In the genomic region with DNA sequence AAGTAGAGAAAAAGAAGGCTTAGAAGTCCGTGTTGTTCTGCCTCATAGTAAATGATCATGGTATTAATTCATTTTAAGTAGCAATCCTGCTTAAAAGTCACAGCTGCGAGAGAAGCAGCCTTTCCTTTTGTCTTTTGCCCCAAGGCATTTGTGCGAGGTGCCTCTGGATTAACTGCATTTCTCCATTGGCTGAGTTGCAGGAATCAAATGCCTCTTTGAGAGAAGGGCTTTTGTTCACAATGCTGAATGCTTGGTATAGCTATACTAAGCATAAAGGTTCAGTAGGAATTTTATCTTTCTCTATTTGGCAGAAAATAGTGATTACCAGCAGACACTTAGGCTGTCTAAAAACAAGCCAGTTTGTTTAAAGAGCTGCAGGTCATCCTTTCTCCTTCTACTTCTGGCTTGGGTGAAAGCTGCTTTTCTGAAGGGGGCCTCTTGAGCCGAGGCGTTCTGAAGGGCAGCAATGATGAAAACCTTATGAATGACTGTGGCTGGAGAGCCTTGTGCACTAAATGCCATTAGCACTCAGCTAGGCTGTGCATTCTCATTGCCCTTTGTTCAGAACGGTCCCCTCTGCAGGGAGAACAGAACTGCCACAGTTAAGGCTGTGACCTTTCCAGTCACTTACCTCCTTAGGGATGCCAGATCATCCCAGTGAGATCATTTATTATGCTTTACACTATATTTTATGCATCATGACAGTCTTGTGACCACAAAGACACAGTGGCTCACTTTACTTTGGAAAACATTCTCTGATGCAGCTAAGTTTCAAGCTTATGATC, we compare ENCODE assay signal across 1 cellular context.
A peak's percentile ranks its signal among the peaks of the same experiment; 100 is the strongest.
TF ChIP-seq lines count a peak whose summit lies in the region.

No MANE protein-coding gene starts in this region.

TF ChIP-seq in HepG2, 621 proteins besides CTCF, POLR2A, EP300 and RAD21 (continued from another document and continues in another):
- peak; percentile 30; the same call in 1 of the 2 replicates for TF ChIP-seq ARID2 (CRISPR knock-in tag; IDR thresholded peaks at IDR 0.05; ENCODE audit: borderline replicate concordance)
- no peak for TF ChIP-seq ZNF33A (CRISPR knock-in tag; IDR thresholded peaks at IDR 0.05; ENCODE audit: borderline replicate concordance)
- no peak for TF ChIP-seq ZNF75D (CRISPR knock-in tag; IDR thresholded peaks at IDR 0.05; ENCODE audit: borderline replicate concordance)
- TF ChIP-seq ZNF709 (CRISPR knock-in tag; IDR thresholded peaks at IDR 0.05), result no peak
- TF ChIP-seq HNRNPK (IDR thresholded peaks at IDR 0.05; ENCODE audit: low read depth, low read length, poor library complexity, severe bottlenecking), result no peak
- TF ChIP-seq ZC3H4 (CRISPR knock-in tag; IDR thresholded peaks at IDR 0.05; ENCODE audit: borderline replicate concordance), result no peak
- TF ChIP-seq TBL1XR1 (IDR thresholded peaks at IDR 0.05; ENCODE audit: borderline replicate concordance, low read length, partially characterized antibody), result no peak
- TF ChIP-seq XRCC5 (optimal IDR thresholded peaks at IDR 0.05; ENCODE audit: low read length), result peak; percentile 27
- no peak for TF ChIP-seq ZNF878 (CRISPR knock-in tag; IDR thresholded peaks at IDR 0.05)
- no peak for TF ChIP-seq ZNF484 (CRISPR knock-in tag; IDR thresholded peaks at IDR 0.05; ENCODE audit: borderline replicate concordance, low read depth)
- 0 out of 2 replicates have a peak, but pooled peaks have one; percentile 53 for TF ChIP-seq TGIF2 (CRISPR knock-in tag; IDR thresholded peaks at IDR 0.05)
- no peak for TF ChIP-seq ZFP36L2 (CRISPR knock-in tag; IDR thresholded peaks at IDR 0.05)
- no peak for TF ChIP-seq MTA1 (CRISPR knock-in tag; IDR thresholded peaks at IDR 0.05; ENCODE audit: borderline replicate concordance)
- TF ChIP-seq THAP11 (CRISPR knock-in tag; IDR thresholded peaks at IDR 0.05), result no peak
- TF ChIP-seq SSRP1 (CRISPR knock-in tag; IDR thresholded peaks at IDR 0.05), result 0 out of 2 replicates have a peak, but pooled peaks have one; percentile 43
- TF ChIP-seq NPAS2 (CRISPR knock-in tag; IDR thresholded peaks at IDR 0.05; ENCODE audit: borderline replicate concordance), result 0 out of 2 replicates have a peak, but pooled peaks have one; percentile 21
- TF ChIP-seq, protein P1, sequence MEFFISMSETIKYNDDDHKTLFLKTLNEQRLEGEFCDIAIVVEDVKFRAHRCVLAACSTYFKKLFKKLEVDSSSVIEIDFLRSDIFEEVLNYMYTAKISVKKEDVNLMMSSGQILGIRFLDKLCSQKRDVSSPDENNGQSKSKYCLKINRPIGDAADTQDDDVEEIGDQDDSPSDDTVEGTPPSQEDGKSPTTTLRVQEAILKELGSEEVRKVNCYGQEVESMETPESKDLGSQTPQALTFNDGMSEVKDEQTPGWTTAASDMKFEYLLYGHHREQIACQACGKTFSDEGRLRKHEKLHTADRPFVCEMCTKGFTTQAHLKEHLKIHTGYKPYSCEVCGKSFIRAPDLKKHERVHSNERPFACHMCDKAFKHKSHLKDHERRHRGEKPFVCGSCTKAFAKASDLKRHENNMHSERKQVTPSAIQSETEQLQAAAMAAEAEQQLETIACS (CRISPR knock-in tag; IDR thresholded peaks at IDR 0.05), result no peak
- no peak for TF ChIP-seq ZFP36L1 (CRISPR knock-in tag; IDR thresholded peaks at IDR 0.05)
- no peak for TF ChIP-seq BORCS8-MEF2B (CRISPR knock-in tag; IDR thresholded peaks at IDR 0.05)
- no peak for TF ChIP-seq KLF6 (CRISPR knock-in tag; IDR thresholded peaks at IDR 0.05)
- no peak for TF ChIP-seq ZNF761 (CRISPR knock-in tag; conservative IDR thresholded peaks at IDR 0.05)
- TF ChIP-seq JUND (CRISPR knock-in tag; IDR thresholded peaks at IDR 0.05), result no peak
- TF ChIP-seq TBP (CRISPR knock-in tag; IDR thresholded peaks at IDR 0.05), result no peak
- no peak for TF ChIP-seq EED (CRISPR knock-in tag; IDR thresholded peaks at IDR 0.05)
- no peak for TF ChIP-seq SOX5 (CRISPR knock-in tag; IDR thresholded peaks at IDR 0.05; ENCODE audit: borderline replicate concordance)
- TF ChIP-seq, protein P2, sequence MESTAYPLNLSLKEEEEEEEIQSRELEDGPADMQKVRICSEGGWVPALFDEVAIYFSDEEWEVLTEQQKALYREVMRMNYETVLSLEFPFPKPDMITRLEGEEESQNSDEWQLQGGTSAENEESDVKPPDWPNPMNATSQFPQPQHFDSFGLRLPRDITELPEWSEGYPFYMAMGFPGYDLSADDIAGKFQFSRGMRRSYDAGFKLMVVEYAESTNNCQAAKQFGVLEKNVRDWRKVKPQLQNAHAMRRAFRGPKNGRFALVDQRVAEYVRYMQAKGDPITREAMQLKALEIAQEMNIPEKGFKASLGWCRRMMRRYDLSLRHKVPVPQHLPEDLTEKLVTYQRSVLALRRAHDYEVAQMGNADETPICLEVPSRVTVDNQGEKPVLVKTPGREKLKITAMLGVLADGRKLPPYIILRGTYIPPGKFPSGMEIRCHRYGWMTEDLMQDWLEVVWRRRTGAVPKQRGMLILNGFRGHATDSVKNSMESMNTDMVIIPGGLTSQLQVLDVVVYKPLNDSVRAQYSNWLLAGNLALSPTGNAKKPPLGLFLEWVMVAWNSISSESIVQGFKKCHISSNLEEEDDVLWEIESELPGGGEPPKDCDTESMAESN (CRISPR knock-in tag; conservative IDR thresholded peaks at IDR 0.05), result no peak
- TF ChIP-seq DNMT1 (CRISPR knock-in tag; IDR thresholded peaks at IDR 0.05), result no peak
- TF ChIP-seq MXI1 (IDR thresholded peaks at IDR 0.05; ENCODE audit: borderline replicate concordance, low read depth, low read length), result no peak
- peak; percentile 1; the same call in 1 of the 2 replicates for TF ChIP-seq STAG1 (CRISPR knock-in tag; IDR thresholded peaks at IDR 0.05)
- no peak for TF ChIP-seq YY1 (IDR thresholded peaks at IDR 0.05; ENCODE audit: insufficient read depth, insufficient replicate concordance, low read depth, low read length)
- no peak for TF ChIP-seq ZHX2 (IDR thresholded peaks at IDR 0.05; ENCODE audit: low read depth)
- no peak for TF ChIP-seq ZHX2 (CRISPR knock-in tag; IDR thresholded peaks at IDR 0.05; ENCODE audit: borderline replicate concordance)
- TF ChIP-seq, protein P3, sequence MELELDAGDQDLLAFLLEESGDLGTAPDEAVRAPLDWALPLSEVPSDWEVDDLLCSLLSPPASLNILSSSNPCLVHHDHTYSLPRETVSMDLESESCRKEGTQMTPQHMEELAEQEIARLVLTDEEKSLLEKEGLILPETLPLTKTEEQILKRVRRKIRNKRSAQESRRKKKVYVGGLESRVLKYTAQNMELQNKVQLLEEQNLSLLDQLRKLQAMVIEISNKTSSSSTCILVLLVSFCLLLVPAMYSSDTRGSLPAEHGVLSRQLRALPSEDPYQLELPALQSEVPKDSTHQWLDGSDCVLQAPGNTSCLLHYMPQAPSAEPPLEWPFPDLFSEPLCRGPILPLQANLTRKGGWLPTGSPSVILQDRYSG (CRISPR knock-in tag; IDR thresholded peaks at IDR 0.05), result no peak
- TF ChIP-seq HIC2 (CRISPR knock-in tag; IDR thresholded peaks at IDR 0.05; ENCODE audit: low read depth), result no peak
- no peak for TF ChIP-seq ZFP41 (CRISPR knock-in tag; IDR thresholded peaks at IDR 0.05; ENCODE audit: borderline replicate concordance)
- TF ChIP-seq, protein P4, sequence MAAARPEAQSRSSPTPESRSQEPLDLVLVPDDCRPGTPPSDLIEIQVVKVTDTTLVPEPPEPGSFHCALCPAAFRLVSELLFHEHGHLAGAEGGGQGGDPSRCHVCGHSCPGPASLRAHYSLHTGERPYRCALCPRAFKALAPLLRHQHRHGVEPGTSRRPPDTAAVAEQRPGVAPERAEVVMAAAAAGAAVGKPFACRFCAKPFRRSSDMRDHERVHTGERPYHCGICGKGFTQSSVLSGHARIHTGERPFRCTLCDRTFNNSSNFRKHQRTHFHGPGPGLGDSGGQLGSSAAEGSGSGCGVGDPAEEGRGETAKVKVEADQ (CRISPR knock-in tag; IDR thresholded peaks at IDR 0.05; ENCODE audit: borderline replicate concordance), result no peak
- peak; percentile 35; the same call in 1 of the 2 replicates for TF ChIP-seq NR2F6 (IDR thresholded peaks at IDR 0.05)
- TF ChIP-seq NR2F6 (CRISPR knock-in tag; IDR thresholded peaks at IDR 0.05), result peak; percentile 28; the same call in 1 of the 2 replicates
- 0 out of 2 replicates have a peak, but pooled peaks have one; percentile 1 for TF ChIP-seq ZNF503 (CRISPR knock-in tag; IDR thresholded peaks at IDR 0.05)
- peak; percentile 53; the same call in 1 of the 2 replicates for TF ChIP-seq ZNF292 (CRISPR knock-in tag; IDR thresholded peaks at IDR 0.05; ENCODE audit: borderline replicate concordance, low read depth)
- TF ChIP-seq, protein P5, sequence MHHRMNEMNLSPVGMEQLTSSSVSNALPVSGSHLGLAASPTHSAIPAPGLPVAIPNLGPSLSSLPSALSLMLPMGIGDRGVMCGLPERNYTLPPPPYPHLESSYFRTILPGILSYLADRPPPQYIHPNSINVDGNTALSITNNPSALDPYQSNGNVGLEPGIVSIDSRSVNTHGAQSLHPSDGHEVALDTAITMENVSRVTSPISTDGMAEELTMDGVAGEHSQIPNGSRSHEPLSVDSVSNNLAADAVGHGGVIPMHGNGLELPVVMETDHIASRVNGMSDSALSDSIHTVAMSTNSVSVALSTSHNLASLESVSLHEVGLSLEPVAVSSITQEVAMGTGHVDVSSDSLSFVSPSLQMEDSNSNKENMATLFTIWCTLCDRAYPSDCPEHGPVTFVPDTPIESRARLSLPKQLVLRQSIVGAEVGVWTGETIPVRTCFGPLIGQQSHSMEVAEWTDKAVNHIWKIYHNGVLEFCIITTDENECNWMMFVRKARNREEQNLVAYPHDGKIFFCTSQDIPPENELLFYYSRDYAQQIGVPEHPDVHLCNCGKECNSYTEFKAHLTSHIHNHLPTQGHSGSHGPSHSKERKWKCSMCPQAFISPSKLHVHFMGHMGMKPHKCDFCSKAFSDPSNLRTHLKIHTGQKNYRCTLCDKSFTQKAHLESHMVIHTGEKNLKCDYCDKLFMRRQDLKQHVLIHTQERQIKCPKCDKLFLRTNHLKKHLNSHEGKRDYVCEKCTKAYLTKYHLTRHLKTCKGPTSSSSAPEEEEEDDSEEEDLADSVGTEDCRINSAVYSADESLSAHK (CRISPR knock-in tag; IDR thresholded peaks at IDR 0.05; ENCODE audit: borderline replicate concordance), result no peak
- no peak for TF ChIP-seq ZNF549 (CRISPR knock-in tag; IDR thresholded peaks at IDR 0.05)
- no peak for TF ChIP-seq ZNF3 (CRISPR knock-in tag; IDR thresholded peaks at IDR 0.05)
- TF ChIP-seq ZNF605 (CRISPR knock-in tag; IDR thresholded peaks at IDR 0.05), result no peak
- TF ChIP-seq, protein P6, sequence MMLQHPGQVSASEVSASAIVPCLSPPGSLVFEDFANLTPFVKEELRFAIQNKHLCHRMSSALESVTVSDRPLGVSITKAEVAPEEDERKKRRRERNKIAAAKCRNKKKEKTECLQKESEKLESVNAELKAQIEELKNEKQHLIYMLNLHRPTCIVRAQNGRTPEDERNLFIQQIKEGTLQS (CRISPR knock-in tag; IDR thresholded peaks at IDR 0.05), result no peak
- no peak for TF ChIP-seq HDAC2 (CRISPR knock-in tag; IDR thresholded peaks at IDR 0.05)
